26 cellular contexts compared by ENCODE assay signal in genomic region chr4:72604324-72604723, GRCh38. TPM values are rescaled to one million over a fixed set of nuclear protein-coding genes. Genes with fewer than 3 reads are reported as not detected.
A peak's percentile ranks its signal among the peaks of the same experiment; 100 is the strongest.
DNase-seq lines count a peak whose midpoint lies in the region; ATAC-seq and TF ChIP-seq lines count a peak whose summit lies in the region.
"Had no signal": no experiment of that assay in that cellular context is flagged by ENCODE, and none has a peak within 500 bp of the region (broad histone marks: within the 10 kb centered on the region; RNA-seq: fewer than 3 reads in every experiment).

No MANE protein-coding gene starts in this region.

- H2BK120ac ChIP-seq in mesenchymal stem cell (ENCODE audit: low read depth, low read length) = no peak overlapping the region

- no TSS peak for BruUV-seq in A673 (replicated peaks; lab: Mats Ljungman, UMichigan)

- H3K27me3 ChIP-seq in A673 (replicated peaks; ENCODE audit: insufficient read depth, low read depth, low read length, poor library complexity) = no peaks in the 10 kb centered on the region
- H3K27me3 ChIP-seq in MG63 = no peaks in the 10 kb centered on the region
- no peaks in the 10 kb centered on the region for H3K27me3 ChIP-seq in mesenchymal stem cell (ENCODE audit: control insufficient read depth in 1 of 2, insufficient read depth in 1 of 2, low read length in 2 of 2)
- no peaks in the 10 kb centered on the region for H3K27me3 ChIP-seq in upper lobe of right lung
- H3K27me3 ChIP-seq: BLaER1, esophagus muscularis mucosa, heart left ventricle, right atrium auricular region had no signal

- DNase-seq in A673 (ENCODE audit: low spot score) (peak; percentile 0), MG63 (peak; percentile 77), astrocyte of the spinal cord (ENCODE audit: low read depth, low spot score) (peak; percentile 22), fibroblast of mammary gland (ENCODE audit: low read depth) (peak; percentile 85), NCI-H1436 (lab: John Stamatoyannopoulos, UW) (no peak), mesenchymal stem cell (no peak), upper lobe of right lung (no peak)
- no peak for DNase-seq in stimulated activated CD4-positive, alpha-beta T cell treated with anti-CD3 and anti-CD28 coated beads, Interleukin-15, amount 100 ng/mL, for 24 hours
- DNase-seq: activated CD4-positive, alpha-beta T cell treated with anti-CD3 and anti-CD28 coated beads for 4 hours; activated naive CD4-positive, alpha-beta T cell treated with Interleukin-2 at 50 U/mL for 16 hours; activated T-cell treated with anti-CD3 and anti-CD28 coated beads, Interleukin-2, amount 50 U/mL, for 4 hours; amygdala; Calu3; heart left ventricle; left colon; naive thymus-derived CD8-positive, alpha-beta T cell; NCI-H69; OCI-M1; SIG-M5; stimulated activated CD8-positive, alpha-beta memory T cell treated with anti-CD3 and anti-CD28 coated beads, Interleukin-4, amount 100 ng/mL, for 48 hours; T-helper 1 cell had no signal

- CTCF ChIA-PET in A673 (lab: Charles Lee) = no interaction called here

- H3K23ac ChIP-seq in mesenchymal stem cell (ENCODE audit: low read length in 2 of 2) = no peak overlapping the region

- no peaks in the 10 kb centered on the region for H3K4me1 ChIP-seq in A673 (ENCODE audit: insufficient read depth, low read length, poor library complexity, severe bottlenecking)
- H3K4me1 ChIP-seq in mesenchymal stem cell (ENCODE audit: control insufficient read depth, insufficient read depth, low read depth, low read length) = no peaks in the 10 kb centered on the region
- H3K4me1 ChIP-seq in upper lobe of right lung = no peaks in the 10 kb centered on the region
- H3K4me1 ChIP-seq: A549, BLaER1, esophagus muscularis mucosa, heart left ventricle, right atrium auricular region had no signal

- H3K18ac ChIP-seq in mesenchymal stem cell (ENCODE audit: low read depth in 1 of 2, low read length in 2 of 2) = no peak overlapping the region

- no peak overlapping the region for H2BK15ac ChIP-seq in mesenchymal stem cell (ENCODE audit: low read depth, poor library complexity, severe bottlenecking)

- no peak for ATAC-seq in upper lobe of right lung
- ATAC-seq: A549; activated T-cell treated with anti-CD3 and anti-CD28 coated beads, Interleukin-2, amount 50 U/mL, for 4 hours; GM23338; heart left ventricle; left colon; naive thymus-derived CD8-positive, alpha-beta T cell had no signal

- no peaks in the 10 kb centered on the region for H3K79me1 ChIP-seq in mesenchymal stem cell (replicated peaks; ENCODE audit: low read length, poor library complexity, severe bottlenecking)

- H2BK5ac ChIP-seq in mesenchymal stem cell (ENCODE audit: low read depth, low read length, poor library complexity, severe bottlenecking) = no peak overlapping the region

- no peak overlapping the region for H3K9ac ChIP-seq in mesenchymal stem cell (ENCODE audit: low read length)
- H3K9ac ChIP-seq: BLaER1 had no signal

- H3K4me2 ChIP-seq in mesenchymal stem cell (ENCODE audit: low read length, poor library complexity, severe bottlenecking) = no peak overlapping the region
- H3K4me2 ChIP-seq: A549, BLaER1, GM23338 had no signal

- no peak overlapping the region for H4K91ac ChIP-seq in mesenchymal stem cell (ENCODE audit: low read length)

- H3K27ac ChIP-seq in A673 (ENCODE audit: low read depth, low read length, poor library complexity, severe bottlenecking) (no peak overlapping the region), mesenchymal stem cell (ENCODE audit: low read length, poor library complexity, severe bottlenecking) (no peak overlapping the region), upper lobe of right lung (no peak overlapping the region)
- H3K27ac ChIP-seq: A549, BLaER1, esophagus muscularis mucosa, heart left ventricle, right atrium auricular region had no signal

- intact Hi-C loops in A673 (cut with micrococcal nuclease; ENCODE audit: unreplicated experiment) = no loop called here
- intact Hi-C loops in upper lobe of right lung (cut with DNase I) = no loop called here

- H4K8ac ChIP-seq in mesenchymal stem cell (ENCODE audit: low read length) = no peak overlapping the region

- POLR2A ChIA-PET in A673 (lab: Charles Lee; ENCODE audit: low non-redundant PET) = no interaction called here

- no peak overlapping the region for H2BK12ac ChIP-seq in mesenchymal stem cell (ENCODE audit: low read length in 2 of 2)

- no peak overlapping the region for H2AFZ ChIP-seq in mesenchymal stem cell (ENCODE audit: low read depth, low read length)
- H2AFZ ChIP-seq: GM23338 had no signal

- H3K4ac ChIP-seq in mesenchymal stem cell (ENCODE audit: low read depth in 1 of 2, low read length in 2 of 2) = no peak overlapping the region

- H3K9me3 ChIP-seq in A673 (ENCODE audit: low read depth, low read length, poor library complexity, severe bottlenecking) (no peaks in the 10 kb centered on the region), MG63 (no peaks in the 10 kb centered on the region), mesenchymal stem cell (ENCODE audit: control insufficient read depth, low read length) (no peaks in the 10 kb centered on the region), upper lobe of right lung (no peaks in the 10 kb centered on the region)
- H3K9me3 ChIP-seq: A549, esophagus muscularis mucosa had no signal

- H3K4me3 ChIP-seq in A673 (ENCODE audit: low read depth, low read length, poor library complexity, severe bottlenecking) = no peak overlapping the region
- H3K4me3 ChIP-seq in MG63 = no peak overlapping the region
- no peak overlapping the region for H3K4me3 ChIP-seq in astrocyte of the spinal cord (ENCODE audit: low read depth, low read length)
- no peak overlapping the region for H3K4me3 ChIP-seq in fibroblast of mammary gland (ENCODE audit: control insufficient read depth, low read depth, low read length)
- H3K4me3 ChIP-seq in mesenchymal stem cell (ENCODE audit: insufficient read depth in 1 of 2, low read depth in 1 of 2, low read length in 2 of 2) = no peak overlapping the region
- H3K4me3 ChIP-seq in upper lobe of right lung = no peak overlapping the region
- H3K4me3 ChIP-seq: A549, BLaER1, esophagus muscularis mucosa, GM23338, heart left ventricle, right atrium auricular region had no signal

- in situ Hi-C loops in astrocyte of the spinal cord (cut with HindIII; ENCODE audit: low sequenced_read_pairs) = no loop called here

- no peak for TF ChIP-seq CTCF in A673 (conservative IDR thresholded peaks at IDR 0.05; ENCODE audit: low read depth, low read length)
- TF ChIP-seq CTCF in astrocyte of the spinal cord (IDR thresholded peaks at IDR 0.05; ENCODE audit: low read depth, low read length) = no peak
- no peak for TF ChIP-seq CTCF in fibroblast of mammary gland (conservative IDR thresholded peaks at IDR 0.05; ENCODE audit: control insufficient read depth, insufficient read depth, low read depth, low read length)
- TF ChIP-seq CTCF in upper lobe of right lung (IDR thresholded peaks at IDR 0.05) = no peak

- 87% methylated on average over 2 of the region's 2 CpGs for WGBS in mesenchymal stem cell

- H3K36me3 ChIP-seq in A673 (ENCODE audit: insufficient read depth, low read length, poor library complexity, severe bottlenecking) (no peaks in the 10 kb centered on the region), MG63 (no peaks in the 10 kb centered on the region), mesenchymal stem cell (ENCODE audit: control insufficient read depth in 1 of 2, insufficient read depth in 2 of 2, low read depth in 1 of 2, low read length in 2 of 2) (no peaks in the 10 kb centered on the region), upper lobe of right lung (no peaks in the 10 kb centered on the region)
- H3K36me3 ChIP-seq: BLaER1, esophagus muscularis mucosa, heart left ventricle, right atrium auricular region had no signal

- H2AK5ac ChIP-seq in mesenchymal stem cell (ENCODE audit: low read length, severe bottlenecking) = no peak overlapping the region

- no peak overlapping the region for H3K14ac ChIP-seq in mesenchymal stem cell (ENCODE audit: low read length in 2 of 2)

RNA-seq across cellular contexts. Expression of gene ADAMTS3, which starts 35.3 kb away (rescaled TPM):
- total RNA-seq in A673 (2021) (0.17 and 0.39 TPM in 2 replicates), upper lobe of right lung (3.6 TPM)
- 3.2 and 7.1 TPM in 2 replicates for total RNA-seq in MG63 (2014; rRNA removed; shearing (Covaris generic); ENCODE audit: low replicate concordance)
- 0.62 TPM for polyA plus RNA-seq in mesenchymal stem cell (2013, experiment 1 of 2)
- polyA plus RNA-seq in mesenchymal stem cell (2013, experiment 2 of 2) = 0.73 TPM
- total RNA-seq: naive thymus-derived CD8-positive, alpha-beta T cell had no signal
- polyA plus RNA-seq: naive thymus-derived CD8-positive, alpha-beta T cell had no signal

Comparison
In these comparisons a context has a peak if more than half of its experiments do, and no peak if none do; other contexts are left out.
1. DNase-seq: peak in A673 (single experiment), MG63 (single experiment), astrocyte of the spinal cord (single experiment) and fibroblast of mammary gland (single experiment); none in NCI-H1436 (single experiment), mesenchymal stem cell (single experiment), stimulated activated CD4-positive, alpha-beta T cell treated with anti-CD3 and anti-CD28 coated beads, Interleukin-15, amount 100 ng/mL, for 24 hours (single experiment) and upper lobe of right lung (single experiment).